26 cellular contexts compared by ENCODE assay signal in the genomic region with DNA sequence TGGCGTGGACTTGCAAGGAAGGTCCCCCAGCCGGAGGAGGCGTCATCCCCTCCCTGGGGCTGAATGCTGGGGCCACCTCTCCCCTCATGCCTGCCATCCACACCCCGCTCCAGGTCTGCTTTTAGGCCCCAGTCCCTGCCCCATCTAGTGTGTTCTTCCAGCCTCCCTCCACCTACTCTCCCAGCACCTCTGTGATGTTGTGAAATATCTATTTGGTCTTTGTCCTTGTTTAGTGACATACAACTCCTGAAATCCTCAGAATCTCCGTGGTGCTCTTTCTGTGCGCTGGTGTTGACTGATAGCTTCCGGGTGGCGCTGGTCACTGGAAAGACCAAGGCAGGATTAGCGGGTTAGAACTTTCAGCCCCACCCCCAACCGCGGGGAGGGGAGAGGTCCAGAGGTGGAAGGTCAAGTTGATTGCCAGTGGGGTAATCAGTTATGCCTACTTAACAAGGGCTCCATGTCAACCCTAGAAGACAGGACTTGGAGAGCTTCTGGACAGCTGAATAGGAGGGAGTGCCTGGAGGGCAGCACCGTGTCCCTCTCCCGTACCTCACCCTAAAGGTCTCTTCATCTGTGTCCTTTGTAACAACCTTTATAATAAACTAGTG. TPM values are rescaled to one million over a fixed set of nuclear protein-coding genes. Genes with fewer than 3 reads are reported as not detected.
DNase-seq lines count a peak whose midpoint lies in the region; ATAC-seq and TF ChIP-seq lines count a peak whose summit lies in the region.
"Had no signal": no experiment of that assay in that cellular context is flagged by ENCODE, and none has a peak within 500 bp of the region (broad histone marks: within the 10 kb centered on the region; RNA-seq: fewer than 3 reads in every experiment).

No MANE protein-coding gene starts in this region.

- 79 to 83% (median 81%) methylated on average over 13 of the region's 13 CpGs for whole genome bisulfite sequencing in psoas muscle, 3 donors

- H3K36me3 ChIP-seq in psoas muscle (ENCODE audit: insufficient read depth in 1 of 2, low read depth in 1 of 2): no peaks in the 10 kb centered on the region
- H3K36me3 ChIP-seq: prostate gland, SJSA1, suprapubic skin had no signal

- no peak for ATAC-seq in psoas muscle
- ATAC-seq: Panc1; stimulated activated memory B cell treated with anti-CD40 and anti-IgM and Interleukin-4, amounts not matched to agents 10 μg/mL and 1 μg/mL and 100 μg/mL, for 72 hours had no signal

- no peaks in the 10 kb centered on the region for H3K9me3 Mint-ChIP-seq in T-helper 1 cell treated with Interleukin-12 subunit alpha and Interleukin-12 subunit beta and Interleukin-4 antibody, amounts not matched to agents 30 μg/mL and 1 μg/mL, for 36 hours
- peaks cover 9% of the 10 kb centered on the region for H3K9me3 Mint-ChIP-seq in glutamatergic neuron (ENCODE audit: unreplicated experiment)
- H3K9me3 Mint-ChIP-seq: activated T-helper 1 cell treated with anti-CD3 and anti-CD28 coated beads, Interleukin-12 subunit alpha, Interleukin-12 subunit beta, Interleukin-2, Interleukin-4 antibody, amounts not matched to agents 30 ng/mL and 10 ng/mL and 1 ng/mL, durations not matched to agents 14 hours and 24 hours and 36 hours; HFFc6; neural crest cell; stimulated activated memory B cell treated with anti-CD40 and anti-IgM and Interleukin-4, amounts not matched to agents 10 μg/mL and 1 μg/mL and 100 μg/mL, for 72 hours had no signal

- TF ChIP-seq CTCF in glutamatergic neuron (IDR thresholded peaks at IDR 0.05; ENCODE audit: partially characterized antibody, unreplicated experiment) (no peak), psoas muscle (IDR thresholded peaks at IDR 0.05) (no peak)

- DNase-seq in T-helper 1 cell (no peak), HuH-7.5 (ENCODE audit: low spot score) (peak; percentile 52), glutamatergic neuron (no peak), psoas muscle (no peak), SHP77 treated with DMSO at 0.1 percent for 48 hours (lab: John Stamatoyannopoulos, UW) (no peak), NCI-H82 (lab: John Stamatoyannopoulos, UW) (no peak)
- DNase-seq in activated CD4-positive, alpha-beta T cell treated with anti-CD3 and anti-CD28 coated beads, Interleukin-2, amount 50 U/mL, for 48 hours: no peak
- DNase-seq: activated CD4-positive, alpha-beta T cell treated with anti-CD3 and anti-CD28 coated beads for 48 hours; COR-L47; HFFc6; NCI-H1105; NCI-H510A; NK-92 treated with Interleukin-12 subunit alpha and Interleukin-12 subunit beta, amount 100 ng/mL, for 24 hours; small intestine; stimulated activated CD4-positive, alpha-beta T cell treated with anti-CD3 and anti-CD28 coated beads, Interleukin-2, amount 100 ng/mL, for 24 hours had no signal

- no peak overlapping the region for H3K4me3 Mint-ChIP-seq in T-helper 1 cell treated with Interleukin-12 subunit alpha and Interleukin-12 subunit beta and Interleukin-4 antibody, amounts not matched to agents 30 μg/mL and 1 μg/mL, for 36 hours
- peak overlapping the region; percentile 46 for H3K4me3 Mint-ChIP-seq in glutamatergic neuron (ENCODE audit: unreplicated experiment)
- H3K4me3 Mint-ChIP-seq: activated T-helper 1 cell treated with anti-CD3 and anti-CD28 coated beads, Interleukin-12 subunit alpha, Interleukin-12 subunit beta, Interleukin-2, Interleukin-4 antibody, amounts not matched to agents 30 ng/mL and 10 ng/mL and 1 ng/mL, durations not matched to agents 14 hours and 24 hours and 36 hours; HFFc6; neural crest cell; stimulated activated memory B cell treated with anti-CD40 and anti-IgM and Interleukin-4, amounts not matched to agents 10 μg/mL and 1 μg/mL and 100 μg/mL, for 72 hours had no signal

- H3K9me3 ChIP-seq in psoas muscle: no peaks in the 10 kb centered on the region
- H3K9me3 ChIP-seq: prostate gland, SJSA1, suprapubic skin had no signal

- H3K4me1 Mint-ChIP-seq in T-helper 1 cell treated with Interleukin-12 subunit alpha and Interleukin-12 subunit beta and Interleukin-4 antibody, amounts not matched to agents 30 μg/mL and 1 μg/mL, for 36 hours (ENCODE audit: low read depth): peaks cover 15% of the 10 kb centered on the region
- H3K4me1 Mint-ChIP-seq in glutamatergic neuron (ENCODE audit: low read depth, unreplicated experiment): peaks cover 32% of the 10 kb centered on the region

- no peaks in the 10 kb centered on the region for H3K27me3 ChIP-seq in psoas muscle (ENCODE audit: insufficient read depth in 3 of 3, low read length in 2 of 3)
- H3K27me3 ChIP-seq: SJSA1, suprapubic skin had no signal

- H3K27me3 Mint-ChIP-seq in T-helper 1 cell treated with Interleukin-12 subunit alpha and Interleukin-12 subunit beta and Interleukin-4 antibody, amounts not matched to agents 30 μg/mL and 1 μg/mL, for 36 hours (ENCODE audit: low read depth): no peaks in the 10 kb centered on the region
- peaks cover 12% of the 10 kb centered on the region for H3K27me3 Mint-ChIP-seq in glutamatergic neuron (ENCODE audit: unreplicated experiment)
- H3K27me3 Mint-ChIP-seq: stimulated activated memory B cell treated with anti-CD40 and anti-IgM and Interleukin-4, amounts not matched to agents 10 μg/mL and 1 μg/mL and 100 μg/mL, for 72 hours had no signal

- no peaks in the 10 kb centered on the region for H3K36me3 Mint-ChIP-seq in T-helper 1 cell treated with Interleukin-12 subunit alpha and Interleukin-12 subunit beta and Interleukin-4 antibody, amounts not matched to agents 30 μg/mL and 1 μg/mL, for 36 hours (ENCODE audit: low read depth)
- H3K36me3 Mint-ChIP-seq in glutamatergic neuron (ENCODE audit: unreplicated experiment): no peaks in the 10 kb centered on the region
- H3K36me3 Mint-ChIP-seq: stimulated activated memory B cell treated with anti-CD40 and anti-IgM and Interleukin-4, amounts not matched to agents 10 μg/mL and 1 μg/mL and 100 μg/mL, for 72 hours had no signal

- peak overlapping the region; percentile 89 for H3K27ac ChIP-seq in psoas muscle
- H3K27ac ChIP-seq: 22Rv1, prostate gland, SJSA1, suprapubic skin had no signal

- H3K4me3 ChIP-seq in psoas muscle: no peak overlapping the region
- H3K4me3 ChIP-seq: prostate gland, SJSA1, suprapubic skin had no signal

- peaks cover 38% of the 10 kb centered on the region for H3K4me1 ChIP-seq in psoas muscle
- H3K4me1 ChIP-seq: SJSA1 had no signal

- intact Hi-C loops in psoas muscle (cut with DNase I): loop anchor here in 1 of 2 donors (5.0 kb wide), 1 partner anchor 328 kb away; a partner anchor contains a TSS

- peak overlapping the region; percentile 15 for H3K27ac Mint-ChIP-seq in T-helper 1 cell treated with Interleukin-12 subunit alpha and Interleukin-12 subunit beta and Interleukin-4 antibody, amounts not matched to agents 30 μg/mL and 1 μg/mL, for 36 hours
- H3K27ac Mint-ChIP-seq in glutamatergic neuron (ENCODE audit: unreplicated experiment): no peak overlapping the region
- H3K27ac Mint-ChIP-seq: activated T-helper 1 cell treated with anti-CD3 and anti-CD28 coated beads, Interleukin-12 subunit alpha, Interleukin-12 subunit beta, Interleukin-2, Interleukin-4 antibody, amounts not matched to agents 30 ng/mL and 10 ng/mL and 1 ng/mL, durations not matched to agents 14 hours and 24 hours and 36 hours; HFFc6; stimulated activated memory B cell treated with anti-CD40 and anti-IgM and Interleukin-4, amounts not matched to agents 10 μg/mL and 1 μg/mL and 100 μg/mL, for 72 hours had no signal

RNA-seq across cellular contexts. Expression of a gene that starts 10.1 kb away (rescaled TPM):
- total RNA-seq in glutamatergic neuron (ENCODE audit: unreplicated experiment) (58.4 TPM), psoas muscle (1 to 10 TPM; 6.0 to 8.9 (median 6.5) TPM)
- polyA plus RNA-seq in psoas muscle: 1 to 10 TPM; 3.2 to 5.4 (median 4.8) TPM

RNA-seq across cellular contexts. Expression of a gene that starts 13.9 kb away (rescaled TPM):
- total RNA-seq in glutamatergic neuron (ENCODE audit: unreplicated experiment) (5.4 TPM), psoas muscle (under 1 TPM in 3 of 4 donors, not detected in 1; 0.13 to 0.20 (median 0.14) TPM)
- under 1 TPM in 1 of 3 donors, not detected in 2; 0.01 TPM for polyA plus RNA-seq in psoas muscle
- total RNA-seq: activated T-helper 1 cell treated with anti-CD3 and anti-CD28 coated beads, Interleukin-12 subunit alpha, Interleukin-12 subunit beta, Interleukin-2, Interleukin-4 antibody, amounts not matched to agents 30 ng/mL and 10 ng/mL and 1 ng/mL, durations not matched to agents 14 hours and 24 hours and 36 hours; Daoy; suprapubic skin; T-helper 1 cell treated with Interleukin-12 subunit alpha and Interleukin-12 subunit beta and Interleukin-4 antibody, amounts not matched to agents 30 ng/mL and 1 ng/mL, for 36 hours had no signal

RNA-seq across cellular contexts. Expression of a gene that starts 25.1 kb away (rescaled TPM):
- 21.1 TPM for total RNA-seq in glutamatergic neuron (ENCODE audit: unreplicated experiment)
- 1 to 10 TPM in 1 of 4 donors, under 1 TPM in 3; 0.25 to 1.1 (median 0.47) TPM for total RNA-seq in psoas muscle
- 1 to 10 TPM in 2 of 3 donors, under 1 TPM in 1; 0.34 to 3.0 (median 1.2) TPM for polyA plus RNA-seq in psoas muscle

RNA-seq across cellular contexts. Expression of a gene that starts 28.7 kb away (rescaled TPM):
- total RNA-seq in glutamatergic neuron (ENCODE audit: unreplicated experiment): 274 TPM
- total RNA-seq in psoas muscle: 100 to 1,000 TPM; 116 to 193 (median 182) TPM
- polyA plus RNA-seq in psoas muscle: 100 to 1,000 TPM; 165 to 241 (median 174) TPM

RNA-seq across cellular contexts. Expression of a gene that starts 35.2 kb away (rescaled TPM):
- total RNA-seq in glutamatergic neuron (ENCODE audit: unreplicated experiment) (61.0 TPM), psoas muscle (10 to 100 TPM in 1 of 4 donors, 1 to 10 TPM in 3; 5.7 to 12.4 (median 9.3) TPM)
- 10 to 100 TPM in 2 of 3 donors, 1 to 10 TPM in 1; 5.4 to 12.6 (median 11.8) TPM for polyA plus RNA-seq in psoas muscle

Comparison
In these comparisons a context has a peak if more than half of its experiments do, and no peak if none do; other contexts are left out.
1. RNA of a gene that starts 25.1 kb away (total RNA-seq): 21.1 TPM in glutamatergic neuron (single experiment); 0.25 to 1.1 TPM in psoas muscle; every median in the first group is over 10 times any median in the second.